In the genomic region with DNA sequence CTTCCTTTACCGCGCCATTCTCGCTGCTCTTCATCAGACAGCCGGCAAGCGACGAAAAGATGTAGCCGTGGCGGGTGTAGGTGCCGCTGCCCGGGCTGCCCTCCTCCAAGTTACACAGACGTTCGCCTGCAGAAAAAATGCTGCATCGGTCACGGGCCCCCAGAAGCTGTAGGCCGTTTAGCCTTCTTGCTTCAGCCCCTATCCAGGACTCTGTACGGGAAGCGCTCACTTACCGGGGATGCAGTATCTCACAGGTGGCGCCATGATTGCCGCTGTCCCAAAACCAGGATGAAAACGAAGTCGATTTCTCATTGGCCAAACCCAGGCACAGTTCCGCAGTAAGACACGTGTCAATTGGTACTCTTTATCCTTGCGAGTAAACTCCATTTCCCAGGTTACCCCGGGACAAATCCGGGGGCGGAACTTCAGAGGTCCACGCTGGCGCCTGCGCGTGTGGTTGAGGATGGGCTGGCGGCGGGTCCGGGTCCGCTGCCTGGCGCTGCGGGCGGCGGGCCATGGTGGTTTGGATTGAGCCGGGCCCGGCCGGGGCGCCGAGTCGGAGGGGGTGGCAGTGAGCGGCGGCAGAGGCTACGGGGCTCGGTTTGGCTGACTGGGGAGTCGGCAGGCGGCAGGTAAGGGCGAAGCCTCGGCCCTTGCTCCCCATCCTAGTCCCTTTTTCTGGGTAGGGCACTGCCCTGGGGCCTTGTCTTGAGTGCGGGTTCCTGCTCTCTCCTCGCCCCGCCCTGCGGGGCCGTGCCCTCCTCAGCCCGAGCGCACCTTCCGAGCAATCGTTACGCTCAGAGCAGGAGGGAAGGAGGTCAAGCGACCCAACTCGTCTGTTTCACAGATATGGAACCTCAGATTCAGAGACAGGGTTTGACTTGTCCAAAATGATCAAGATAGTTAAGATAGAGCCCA, we compare ENCODE assay signal across 8 cellular contexts. TPM values are rescaled to one million over a fixed set of nuclear protein-coding genes. Genes with fewer than 3 reads are reported as not detected.
DNase-seq lines count a peak whose midpoint lies in the region; TF ChIP-seq lines count a peak whose summit lies in the region.

TSS of gene EXOSC1 (minus strand) at position 285 of the 918 bp plus-strand sequence. CDS start at position 264, 21 bp downstream.
TSS of gene ZDHHC16 (plus strand) at position 454 of the 918 bp plus-strand sequence. CDS start 5,501 bp downstream, outside the sequence.

- peak; percentile 86 for DNase-seq in GM04504 (ENCODE audit: low read depth)
- peak; percentile 95 for DNase-seq in HFFc6
- DNase-seq in NB4 (ENCODE audit: low read depth) = peak; percentile 98
- peak; percentile 57 for DNase-seq in SK-N-MC (ENCODE audit: low read depth, low spot score)
- peak; percentile 95 for DNase-seq in activated naive CD4-positive, alpha-beta T cell treated with anti-CD3 and anti-CD28 coated beads, Interleukin-2, amount 10 ng/mL, durations not matched to agents 7 days and 5 days
- DNase-seq in germinal center (ENCODE audit: low spot score) = peak; percentile 99
- peak; percentile 91 for DNase-seq in non-pigmented ciliary epithelial cell (ENCODE audit: low read depth)
- DNase-seq in superior temporal gyrus (ENCODE audit: extremely low spot score) = peak; percentile 99

- H3K36me3 Mint-ChIP-seq in HFFc6 (ENCODE audit: low read depth) = peaks cover 21% of the 10 kb centered on the region
- H3K36me3 Mint-ChIP-seq in activated naive CD4-positive, alpha-beta T cell treated with anti-CD3 and anti-CD28 coated beads, Interleukin-2, amount 10 ng/mL, durations not matched to agents 7 days and 5 days = peaks cover 24% of the 10 kb centered on the region

- no peaks in the 10 kb centered on the region; the same call in 1 of the 2 replicates for H3K9me3 Mint-ChIP-seq in HFFc6
- H3K9me3 Mint-ChIP-seq in activated naive CD4-positive, alpha-beta T cell treated with anti-CD3 and anti-CD28 coated beads, Interleukin-2, amount 10 ng/mL, durations not matched to agents 7 days and 5 days = no peaks in the 10 kb centered on the region

- no peak within 1 kb of the TSS for H3K27ac ChIP-seq in SK-N-MC

- TF ChIP-seq CTCF in HFFc6 (IDR thresholded peaks at IDR 0.05) (peak; percentile 3; the same call in 1 of the 2 replicates), NB4 (IDR thresholded peaks at IDR 0.05; ENCODE audit: low read depth, low read length) (no peak)

- peak; percentile 83 for TF ChIP-seq POLR2A in NB4 (IDR thresholded peaks at IDR 0.05; ENCODE audit: extremely low read depth, insufficient read length)

- peak within 1 kb of the TSS; percentile 77 for H3K9ac ChIP-seq in SK-N-MC (ENCODE audit: insufficient read length)

- peak within 1 kb of the TSS; percentile 94 for H3K4me3 Mint-ChIP-seq in HFFc6
- H3K4me3 Mint-ChIP-seq in activated naive CD4-positive, alpha-beta T cell treated with anti-CD3 and anti-CD28 coated beads, Interleukin-2, amount 10 ng/mL, durations not matched to agents 7 days and 5 days = peak within 1 kb of the TSS; percentile 88

- CTCF ChIA-PET in activated naive CD4-positive, alpha-beta T cell treated with anti-CD3 and anti-CD28 coated beads, Interleukin-2, amount 10 ng/mL, durations not matched to agents 7 days and 5 days (lab: Charles Lee) = interaction anchor here (0.6 to 5.1 kb wide), 3 partner anchors 15 to 167 kb away, joined by 3 to 27 read pairs (median 4); no protein-coding TSS in a partner anchor

- no peaks in the 10 kb centered on the region for H3K9me3 ChIP-seq in SK-N-MC (ENCODE audit: low read depth, low read length)

- H3K27ac Mint-ChIP-seq in HFFc6 = peak within 1 kb of the TSS; percentile 62
- H3K27ac Mint-ChIP-seq in activated naive CD4-positive, alpha-beta T cell treated with anti-CD3 and anti-CD28 coated beads, Interleukin-2, amount 10 ng/mL, durations not matched to agents 7 days and 5 days = peak within 1 kb of the TSS; percentile 90

- peaks cover 11% of the 10 kb centered on the region for H3K27me3 Mint-ChIP-seq in HFFc6 (ENCODE audit: insufficient read depth)
- H3K27me3 Mint-ChIP-seq in activated naive CD4-positive, alpha-beta T cell treated with anti-CD3 and anti-CD28 coated beads, Interleukin-2, amount 10 ng/mL, durations not matched to agents 7 days and 5 days = no peaks in the 10 kb centered on the region

- peaks cover 45% of the 10 kb centered on the region for H3K4me1 Mint-ChIP-seq in HFFc6 (ENCODE audit: low read depth)
- H3K4me1 Mint-ChIP-seq in activated naive CD4-positive, alpha-beta T cell treated with anti-CD3 and anti-CD28 coated beads, Interleukin-2, amount 10 ng/mL, durations not matched to agents 7 days and 5 days = peaks cover 60% of the 10 kb centered on the region

- H3K36me3 ChIP-seq in SK-N-MC (ENCODE audit: insufficient read depth, low read length) = no peaks in the 10 kb centered on the region; the same call in 1 of the 2 replicates

- H3K4me3 ChIP-seq in NB4 (ENCODE audit: low read depth, low read length) (peak within 1 kb of the TSS; percentile 91), SK-N-MC (peak within 1 kb of the TSS; percentile 88)

RNA-seq across cellular contexts. Expression of gene EXOSC1, which starts in this region (rescaled TPM):
- total RNA-seq in HFFc6 (2021; fragmentation: NEBNext Ultra II Directional; extraction: Animal tissue kit (Norgen Biotek cat#: 25700)) = 10 to 100 TPM; 36.2 to 42.8 (median 39.9) TPM

RNA-seq across cellular contexts. Expression of gene ZDHHC16, which starts in this region (rescaled TPM):
- total RNA-seq in HFFc6 (2021; fragmentation: NEBNext Ultra II Directional; extraction: Animal tissue kit (Norgen Biotek cat#: 25700)) = 10 to 100 TPM; 60.7 to 64.9 (median 63.1) TPM
